Comparison of ENCODE assay signal across 2 cellular contexts in genomic region chr4:86026720-86027119, GRCh38.
TF ChIP-seq lines count a peak whose summit lies in the region.

No MANE protein-coding gene starts in this region.

TF ChIP-seq in HEK293, 187 proteins besides CTCF, POLR2A, EP300 and RAD21 (continued from another document):
- TF ChIP-seq PRDM6 (tag by site-specific recombination; IDR thresholded peaks at IDR 0.05) (peak; percentile 56), ZNF580 (tag by site-specific recombination; IDR thresholded peaks at IDR 0.05) (0 out of 2 replicates have a peak, but pooled peaks have one; percentile 20), ZNF571 (tag by site-specific recombination; IDR thresholded peaks at IDR 0.05) (no peak), ZNF629 (tag by site-specific recombination; IDR thresholded peaks at IDR 0.05) (no peak), ZNF174 (tag by site-specific recombination; IDR thresholded peaks at IDR 0.05) (no peak), PRDM1 (tag by site-specific recombination; IDR thresholded peaks at IDR 0.05) (no peak), GLIS1 (tag by site-specific recombination; IDR thresholded peaks at IDR 0.05) (peak; percentile 82), ZNF449 (tag by site-specific recombination; IDR thresholded peaks at IDR 0.05) (0 out of 2 replicates have a peak, but pooled peaks have one; percentile 25), ZNF830 (tag by site-specific recombination; IDR thresholded peaks at IDR 0.05; ENCODE audit: low read depth) (no peak), FEZF1 (tag by site-specific recombination; IDR thresholded peaks at IDR 0.05) (peak; percentile 37; the same call in 1 of the 2 replicates)
TF ChIP-seq in HEK293: peak in this region for 8.

TF ChIP-seq in WTC11, 78 proteins besides CTCF, POLR2A, EP300 and RAD21 (continued from another document):
- no peak for TF ChIP-seq IRF1 (CRISPR knock-in tag; IDR thresholded peaks at IDR 0.05)
- TF ChIP-seq TEAD1 (CRISPR knock-in tag; IDR thresholded peaks at IDR 0.05) = no peak
- TF ChIP-seq RORB (CRISPR knock-in tag; IDR thresholded peaks at IDR 0.05) = no peak
- no peak for TF ChIP-seq ATF6 (CRISPR knock-in tag; IDR thresholded peaks at IDR 0.05)
- no peak for TF ChIP-seq OVOL2 (CRISPR knock-in tag; IDR thresholded peaks at IDR 0.05; ENCODE audit: borderline replicate concordance)
- TF ChIP-seq KAT7 (CRISPR knock-in tag; IDR thresholded peaks at IDR 0.05; ENCODE audit: borderline replicate concordance) = no peak
- no peak for TF ChIP-seq ZNF425 (CRISPR knock-in tag; conservative IDR thresholded peaks at IDR 0.05)
- no peak for TF ChIP-seq ZNF532 (CRISPR knock-in tag; IDR thresholded peaks at IDR 0.05; ENCODE audit: borderline replicate concordance)
- TF ChIP-seq NFATC4 (CRISPR knock-in tag; IDR thresholded peaks at IDR 0.05) = no peak
- no peak for TF ChIP-seq ZNF232 (CRISPR knock-in tag; IDR thresholded peaks at IDR 0.05)
- no peak for TF ChIP-seq SMAD4 (CRISPR knock-in tag; IDR thresholded peaks at IDR 0.05)
- TF ChIP-seq ARID4B (CRISPR knock-in tag; IDR thresholded peaks at IDR 0.05; ENCODE audit: borderline replicate concordance) = no peak
- TF ChIP-seq FOXJ3 (CRISPR knock-in tag; IDR thresholded peaks at IDR 0.05; ENCODE audit: borderline replicate concordance) = no peak
TF ChIP-seq in WTC11: peak in this region for 0.
